8 cellular contexts compared by ENCODE assay signal in the genomic region with DNA sequence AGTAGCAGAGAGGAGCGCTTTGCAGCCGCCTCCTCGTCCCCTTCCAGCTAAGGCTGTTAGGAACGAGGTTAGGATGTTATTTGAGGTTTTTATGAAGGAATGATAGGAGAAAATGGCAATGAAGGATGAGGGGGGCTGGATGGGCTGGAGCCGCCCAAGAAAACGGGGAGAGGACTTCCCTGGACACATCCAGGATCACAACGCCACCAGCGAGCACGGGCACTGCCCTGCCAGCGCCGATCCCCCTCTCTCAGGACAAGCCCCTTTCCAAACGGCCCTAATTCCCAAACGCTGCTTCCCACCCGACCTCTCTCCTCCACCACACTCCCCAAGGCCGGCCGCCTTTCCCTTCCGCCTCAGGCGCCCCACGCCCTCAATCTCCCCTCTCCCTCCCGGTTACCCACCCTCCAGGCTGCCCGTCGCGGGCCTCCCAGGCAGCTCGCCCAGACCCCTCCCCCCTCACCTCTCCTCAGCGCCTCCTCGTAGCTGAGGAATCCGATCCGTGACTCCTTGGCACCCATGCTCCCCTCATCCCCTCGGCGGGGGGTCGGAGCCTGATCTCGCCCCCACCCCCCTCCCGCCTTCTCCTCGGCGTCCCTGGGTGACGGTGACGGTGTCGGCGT. TPM values are rescaled to one million over a fixed set of nuclear protein-coding genes. Genes with fewer than 3 reads are reported as not detected.
DNase-seq lines count a peak whose midpoint lies in the region; ATAC-seq and TF ChIP-seq lines count a peak whose summit lies in the region.

No MANE protein-coding gene starts in this region.

- no peaks in the 10 kb centered on the region for H3K9me3 Mint-ChIP-seq in T-helper 1 cell treated with Interleukin-12 subunit alpha and Interleukin-12 subunit beta and Interleukin-4 antibody, amounts not matched to agents 30 μg/mL and 1 μg/mL, for 36 hours
- no peaks in the 10 kb centered on the region for H3K9me3 Mint-ChIP-seq in osteocyte (ENCODE audit: unreplicated experiment)

- peak overlapping the region; percentile 95 for H3K4me3 Mint-ChIP-seq in T-helper 1 cell treated with Interleukin-12 subunit alpha and Interleukin-12 subunit beta and Interleukin-4 antibody, amounts not matched to agents 30 μg/mL and 1 μg/mL, for 36 hours
- H3K4me3 Mint-ChIP-seq in osteocyte (ENCODE audit: unreplicated experiment), result peak overlapping the region; percentile 88

- H3K4me1 ChIP-seq in A673 (ENCODE audit: insufficient read depth, low read length, poor library complexity, severe bottlenecking), result peaks cover 60% of the 10 kb centered on the region

- H3K4me3 ChIP-seq in A673 (ENCODE audit: low read depth, low read length, poor library complexity, severe bottlenecking) (peak overlapping the region; percentile 89), fibroblast of villous mesenchyme (ENCODE audit: low read depth, low read length) (peak overlapping the region; percentile 90)

- no peaks in the 10 kb centered on the region for H3K36me3 Mint-ChIP-seq in T-helper 1 cell treated with Interleukin-12 subunit alpha and Interleukin-12 subunit beta and Interleukin-4 antibody, amounts not matched to agents 30 μg/mL and 1 μg/mL, for 36 hours (ENCODE audit: low read depth)
- no peaks in the 10 kb centered on the region for H3K36me3 Mint-ChIP-seq in osteocyte (ENCODE audit: unreplicated experiment)

- peak; percentile 21 for ATAC-seq in GM18870 (IDR thresholded peaks at IDR 0.05; ENCODE audit: unreplicated experiment)
- ATAC-seq in HG03097 (IDR thresholded peaks at IDR 0.05; ENCODE audit: low FRiP score, unreplicated experiment), result peak; percentile 14

- no peaks in the 10 kb centered on the region for H3K36me3 ChIP-seq in A673 (ENCODE audit: insufficient read depth, low read length, poor library complexity, severe bottlenecking)

- H3K27me3 Mint-ChIP-seq in T-helper 1 cell treated with Interleukin-12 subunit alpha and Interleukin-12 subunit beta and Interleukin-4 antibody, amounts not matched to agents 30 μg/mL and 1 μg/mL, for 36 hours (ENCODE audit: low read depth), result no peaks in the 10 kb centered on the region
- no peaks in the 10 kb centered on the region for H3K27me3 Mint-ChIP-seq in osteocyte (ENCODE audit: unreplicated experiment)

- CTCF ChIA-PET in A673 (lab: Charles Lee), result interaction anchor here (1.3 kb wide), 1 partner anchor 160 kb away, joined by 4 read pairs; no protein-coding TSS in a partner anchor

- peak overlapping the region; percentile 98 for H3K27ac Mint-ChIP-seq in T-helper 1 cell treated with Interleukin-12 subunit alpha and Interleukin-12 subunit beta and Interleukin-4 antibody, amounts not matched to agents 30 μg/mL and 1 μg/mL, for 36 hours
- H3K27ac Mint-ChIP-seq in osteocyte (ENCODE audit: unreplicated experiment), result peak overlapping the region; percentile 99

- intact Hi-C loops in A673 (cut with micrococcal nuclease; ENCODE audit: unreplicated experiment), result loop anchor here (1.0 kb wide), 1 partner anchor 142 kb away; no protein-coding TSS in a partner anchor

- H3K27ac ChIP-seq in A673 (ENCODE audit: low read depth, low read length, poor library complexity, severe bottlenecking), result peak overlapping the region; percentile 89

- no TSS peak for BruUV-seq in A673 (replicated peaks; lab: Mats Ljungman, UMichigan)

- TF ChIP-seq CTCF in A673 (conservative IDR thresholded peaks at IDR 0.05; ENCODE audit: low read depth, low read length) (no peak), fibroblast of villous mesenchyme (IDR thresholded peaks at IDR 0.05; ENCODE audit: insufficient read depth, low read depth, low read length) (no peak), osteocyte (IDR thresholded peaks at IDR 0.05) (no peak)

- H3K27me3 ChIP-seq in A673 (replicated peaks; ENCODE audit: insufficient read depth, low read depth, low read length, poor library complexity), result no peaks in the 10 kb centered on the region

- POLR2A ChIA-PET in A673 (lab: Charles Lee; ENCODE audit: low non-redundant PET), result interaction anchor here (0.7 kb wide), 1 partner anchor 32 kb away, joined by 3 read pairs; no protein-coding TSS in a partner anchor

- DNase-seq in A673 (ENCODE audit: low spot score) (peak; percentile 35), fibroblast of villous mesenchyme (ENCODE audit: low read depth) (no peak), osteocyte (ENCODE audit: extremely low spot score, unreplicated experiment) (peak; percentile 90), SHP77 treated with DMSO at 0.1 percent for 48 hours (lab: John Stamatoyannopoulos, UW) (no peak), SIG-M5 treated with dmso at 0.1 percent for 504 hours (lab: John Stamatoyannopoulos, UW; ENCODE audit: unreplicated experiment) (no peak)

- H3K4me1 Mint-ChIP-seq in T-helper 1 cell treated with Interleukin-12 subunit alpha and Interleukin-12 subunit beta and Interleukin-4 antibody, amounts not matched to agents 30 μg/mL and 1 μg/mL, for 36 hours (ENCODE audit: low read depth), result peaks cover 42% of the 10 kb centered on the region
- H3K4me1 Mint-ChIP-seq in osteocyte (ENCODE audit: unreplicated experiment), result peaks cover 36% of the 10 kb centered on the region

- no peaks in the 10 kb centered on the region for H3K9me3 ChIP-seq in A673 (ENCODE audit: low read depth, low read length, poor library complexity, severe bottlenecking)

RNA-seq across cellular contexts. Expression of a gene that starts 0.4 kb away (rescaled TPM):
- total RNA-seq in A673 (2021) (49.3 and 54.8 TPM in 2 replicates), fibroblast of villous mesenchyme (78.9 and 95.4 TPM in 2 replicates), osteocyte (53.6 TPM in 2 replicates)

RNA-seq across cellular contexts. Expression of a gene that starts 30.8 kb away (rescaled TPM):
- total RNA-seq in A673 (2021) (0.88 TPM in 1 of 2 replicates, not detected in the other), fibroblast of villous mesenchyme (not detected in 2 replicates), osteocyte (not detected in 2 replicates)

Comparison
In these comparisons a context has a peak if more than half of its experiments do, and no peak if none do; other contexts are left out.
1. DNase-seq: peak in A673 (single experiment) and osteocyte (single experiment); none in fibroblast of villous mesenchyme (single experiment), SHP77 treated with DMSO at 0.1 percent for 48 hours (single experiment) and SIG-M5 treated with dmso at 0.1 percent for 504 hours (single experiment).